Comparison of ENCODE assay signal across 10 cellular contexts in the genomic region with DNA sequence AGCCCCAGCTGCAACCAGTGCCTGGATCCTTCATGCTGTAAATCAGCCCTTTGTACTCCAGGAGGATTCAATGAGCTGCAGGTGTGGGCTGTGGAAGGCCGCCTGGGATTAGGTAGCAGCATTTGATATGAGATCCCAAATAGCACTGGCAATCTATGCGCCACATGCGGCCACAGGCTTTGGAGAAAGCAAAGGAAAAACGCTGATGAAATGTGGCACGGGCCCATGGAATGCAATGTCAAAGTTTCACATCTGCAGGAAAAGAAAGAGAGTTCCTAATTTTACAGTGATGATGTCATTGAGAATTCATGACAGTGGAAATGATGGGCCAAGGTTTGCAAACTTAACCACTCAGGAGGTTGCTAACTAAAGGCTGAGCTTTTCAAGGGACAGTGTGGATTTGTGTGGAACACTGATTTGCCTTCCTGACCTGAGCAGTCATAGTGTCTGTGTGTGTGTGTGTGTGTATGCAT.
DNase-seq lines count a peak whose midpoint lies in the region; ATAC-seq and TF ChIP-seq lines count a peak whose summit lies in the region.
"Had no signal": no experiment of that assay in that cellular context is flagged by ENCODE, and none has a peak within 500 bp of the region (broad histone marks: within the 10 kb centered on the region; RNA-seq: fewer than 3 reads in every experiment).

No MANE protein-coding gene starts in this region.

- ATAC-seq in activated CD8-positive, alpha-beta memory T cell treated with anti-CD3 and anti-CD28 coated beads, Interleukin-2, amount 10 ng/mL, durations not matched to agents 7 days and 5 days = no peak
- no peak for ATAC-seq in GM18861 (IDR thresholded peaks at IDR 0.05; ENCODE audit: unreplicated experiment)

- DNase-seq in DMS153 treated with DMSO at 0.1 percent for 48 hours (lab: John Stamatoyannopoulos, UW; ENCODE audit: unreplicated experiment) = peak; percentile 78
- DNase-seq in NCI-H226 = peak; percentile 17
- peak; percentile 90 for DNase-seq in fibroblast of mammary gland (ENCODE audit: low read depth)
- DNase-seq in neural progenitor cell (ENCODE audit: low spot score) = peak; percentile 46
- no peak for DNase-seq in MV-4-11 (lab: John Stamatoyannopoulos, UW)
- DNase-seq in activated CD8-positive, alpha-beta memory T cell treated with anti-CD3 and anti-CD28 coated beads, Interleukin-2, amount 10 ng/mL, durations not matched to agents 7 days and 5 days = no peak
- no peak for DNase-seq in NK-92 (lab: John Stamatoyannopoulos, UW; ENCODE audit: unreplicated experiment)
- DNase-seq: activated naive CD4-positive, alpha-beta T cell treated with anti-CD3 and anti-CD28 coated beads, Interleukin-2, amount 10 ng/mL, durations not matched to agents 7 days and 5 days; hippocampal formation had no signal

- H3K9me3 ChIP-seq in neural progenitor cell (ENCODE audit: low read depth) = no peaks in the 10 kb centered on the region

- H3K4me1 ChIP-seq in neural progenitor cell = no peaks in the 10 kb centered on the region

- no peaks in the 10 kb centered on the region for H3K79me2 ChIP-seq in neural progenitor cell (ENCODE audit: low read depth)

- no peak overlapping the region for H3K4me3 Mint-ChIP-seq in neural progenitor cell
- no peak overlapping the region for H3K4me3 Mint-ChIP-seq in activated CD8-positive, alpha-beta memory T cell treated with anti-CD3 and anti-CD28 coated beads, Interleukin-2, amount 10 ng/mL, durations not matched to agents 7 days and 5 days
- H3K4me3 Mint-ChIP-seq: activated naive CD4-positive, alpha-beta T cell treated with anti-CD3 and anti-CD28 coated beads, Interleukin-2, amount 10 ng/mL, durations not matched to agents 7 days and 5 days had no signal

- H3K27me3 ChIP-seq in neural progenitor cell = no peaks in the 10 kb centered on the region

- H3K36me3 Mint-ChIP-seq in neural progenitor cell = no peaks in the 10 kb centered on the region
- no peaks in the 10 kb centered on the region for H3K36me3 Mint-ChIP-seq in activated CD8-positive, alpha-beta memory T cell treated with anti-CD3 and anti-CD28 coated beads, Interleukin-2, amount 10 ng/mL, durations not matched to agents 7 days and 5 days
- H3K36me3 Mint-ChIP-seq: activated naive CD4-positive, alpha-beta T cell treated with anti-CD3 and anti-CD28 coated beads, Interleukin-2, amount 10 ng/mL, durations not matched to agents 7 days and 5 days had no signal

- no peak overlapping the region for H3K9ac ChIP-seq in neural progenitor cell

- no peaks in the 10 kb centered on the region for H3F3A ChIP-seq in neural progenitor cell (ENCODE audit: low read depth)

- H3K27me3 Mint-ChIP-seq in neural progenitor cell (ENCODE audit: insufficient read depth, low read depth) = peaks cover 2% of the 10 kb centered on the region
- peaks cover 12% of the 10 kb centered on the region for H3K27me3 Mint-ChIP-seq in activated CD8-positive, alpha-beta memory T cell treated with anti-CD3 and anti-CD28 coated beads, Interleukin-2, amount 10 ng/mL, durations not matched to agents 7 days and 5 days

- H2AFZ ChIP-seq in neural progenitor cell (replicated peaks) = no peak overlapping the region

- H3K4me2 ChIP-seq in neural progenitor cell = no peak overlapping the region

- H3K27ac ChIP-seq in neural progenitor cell = no peak overlapping the region

- CTCF ChIA-PET in activated CD8-positive, alpha-beta memory T cell treated with anti-CD3 and anti-CD28 coated beads, Interleukin-2, amount 10 ng/mL, durations not matched to agents 7 days and 5 days (lab: Charles Lee) = no interaction called here

- no peak overlapping the region for H3K4me3 ChIP-seq in fibroblast of mammary gland (ENCODE audit: control insufficient read depth, low read depth, low read length)
- H3K4me3 ChIP-seq in neural progenitor cell = no peak overlapping the region

- H3K4me1 Mint-ChIP-seq in neural progenitor cell = peaks cover 7% of the 10 kb centered on the region
- H3K4me1 Mint-ChIP-seq in activated CD8-positive, alpha-beta memory T cell treated with anti-CD3 and anti-CD28 coated beads, Interleukin-2, amount 10 ng/mL, durations not matched to agents 7 days and 5 days = no peaks in the 10 kb centered on the region
- H3K4me1 Mint-ChIP-seq: activated naive CD4-positive, alpha-beta T cell treated with anti-CD3 and anti-CD28 coated beads, Interleukin-2, amount 10 ng/mL, durations not matched to agents 7 days and 5 days had no signal

- H4K20me1 ChIP-seq in neural progenitor cell (ENCODE audit: low read depth) = no peaks in the 10 kb centered on the region

- no peak overlapping the region for H3K27ac Mint-ChIP-seq in neural progenitor cell
- H3K27ac Mint-ChIP-seq in activated CD8-positive, alpha-beta memory T cell treated with anti-CD3 and anti-CD28 coated beads, Interleukin-2, amount 10 ng/mL, durations not matched to agents 7 days and 5 days = no peak overlapping the region
- H3K27ac Mint-ChIP-seq: activated naive CD4-positive, alpha-beta T cell treated with anti-CD3 and anti-CD28 coated beads, Interleukin-2, amount 10 ng/mL, durations not matched to agents 7 days and 5 days had no signal

- no peaks in the 10 kb centered on the region for H3K9me3 Mint-ChIP-seq in neural progenitor cell
- no peaks in the 10 kb centered on the region for H3K9me3 Mint-ChIP-seq in activated CD8-positive, alpha-beta memory T cell treated with anti-CD3 and anti-CD28 coated beads, Interleukin-2, amount 10 ng/mL, durations not matched to agents 7 days and 5 days (ENCODE audit: low read depth)
- H3K9me3 Mint-ChIP-seq: activated naive CD4-positive, alpha-beta T cell treated with anti-CD3 and anti-CD28 coated beads, Interleukin-2, amount 10 ng/mL, durations not matched to agents 7 days and 5 days had no signal

- TF ChIP-seq CTCF in fibroblast of mammary gland (conservative IDR thresholded peaks at IDR 0.05; ENCODE audit: control insufficient read depth, insufficient read depth, low read depth, low read length) = no peak
- no peak for TF ChIP-seq CTCF in neural progenitor cell (IDR thresholded peaks at IDR 0.05)

- H3K36me3 ChIP-seq in neural progenitor cell = no peaks in the 10 kb centered on the region

Comparison
In these comparisons a context has a peak if more than half of its experiments do, and no peak if none do; other contexts are left out.
1. DNase-seq: peak in DMS153 treated with DMSO at 0.1 percent for 48 hours (single experiment), NCI-H226 (single experiment), fibroblast of mammary gland (single experiment) and neural progenitor cell (single experiment); none in MV-4-11 (single experiment), activated CD8-positive, alpha-beta memory T cell treated with anti-CD3 and anti-CD28 coated beads, Interleukin-2, amount 10 ng/mL, durations not matched to agents 7 days and 5 days (single experiment) and NK-92 (single experiment).